ENCODE assay signal across 9 cellular contexts in genomic region chr12:7016958-7017571, GRCh38. TPM values are rescaled to one million over a fixed set of nuclear protein-coding genes. Genes with fewer than 3 reads are reported as not detected.
DNase-seq lines count a peak whose midpoint lies in the region; TF ChIP-seq lines count a peak whose summit lies in the region.
"Had no signal": no experiment of that assay in that cellular context is flagged by ENCODE, and none has a peak within 500 bp of the region (broad histone marks: within the 10 kb centered on the region; RNA-seq: fewer than 3 reads in every experiment).

No MANE protein-coding gene starts in this region.

- CTCF ChIA-PET in AG04449 (lab: Yijun Ruan, JAX): interaction anchor here (1.4 to 5.6 kb wide), 11 partner anchors 9 to 95 kb away, joined by 3 to 27 read pairs (median 6); partner anchors contain the start of genes C1R and C1RL
- CTCF ChIA-PET in RWPE1 (lab: Yijun Ruan, JAX): interaction anchor here (0.6 kb wide), 1 partner anchor 127 kb away, joined by 5 read pairs; no protein-coding TSS in a partner anchor

- H3K4me1 ChIP-seq in muscle layer of duodenum (ENCODE audit: control insufficient read depth in 1 of 2, insufficient read depth in 2 of 2, low read length in 2 of 2): peaks cover 4 to 14% of the 10 kb centered on the region in 2 donors

- TF ChIP-seq CTCF in AG04449 (IDR thresholded peaks at IDR 0.05; ENCODE audit: insufficient read depth, low read length, missing control alignments): no peak
- TF ChIP-seq CTCF in brain microvascular endothelial cell (IDR thresholded peaks at IDR 0.05; ENCODE audit: low read depth, low read length, missing control alignments): no peak
- no peak for TF ChIP-seq CTCF in RWPE1 (conservative IDR thresholded peaks at IDR 0.05; ENCODE audit: low read depth)

- no peak overlapping the region for H3K27ac ChIP-seq in brain microvascular endothelial cell
- H3K27ac ChIP-seq in muscle layer of duodenum (ENCODE audit: low read length): peak overlapping the region; percentile 84
- no peak overlapping the region for H3K27ac ChIP-seq in RWPE1

- in situ Hi-C loops in brain microvascular endothelial cell (cut with HindIII; ENCODE audit: low pct_ligation_motif_present, low sequenced_read_pairs): no loop called here

- DNase-seq in AG04449 (ENCODE audit: low read depth, low spot score): no peak
- peak; percentile 21 for DNase-seq in Jurkat, Clone E6-1 (ENCODE audit: low read depth, low spot score)
- no peak for DNase-seq in brain microvascular endothelial cell
- DNase-seq in NCI-H1105 treated with DMSO at 0.1 percent for 48 hours (lab: John Stamatoyannopoulos, UW): no peak
- DNase-seq in NCI-H2029 treated with DMSO at 0.1 percent for 48 hours (lab: John Stamatoyannopoulos, UW): no peak
- DNase-seq in RWPE1 (ENCODE audit: low spot score): no peak
- DNase-seq in kidney tubule cell (ENCODE audit: low spot score): no peak
- DNase-seq: MV-4-11 had no signal

- POLR2A ChIA-PET in AG04449 (lab: Yijun Ruan, JAX) (no interaction called here), RWPE1 (lab: Yijun Ruan, JAX; ENCODE audit: low non-redundant PET) (no interaction called here)

- H3K4me3 ChIP-seq in AG04449 (ENCODE audit: low read depth, low read length) (peak overlapping the region; percentile 89), brain microvascular endothelial cell (ENCODE audit: low read depth, low read length) (peak overlapping the region; percentile 1), muscle layer of duodenum (ENCODE audit: low read depth in 1 of 2, low read length in 2 of 2) (peak overlapping the region; percentile 85 to 87)
- peak overlapping the region; percentile 82 for H3K4me3 ChIP-seq in Jurkat, Clone E6-1 (ENCODE audit: low read length)

- no peaks in the 10 kb centered on the region for H3K9me3 ChIP-seq in muscle layer of duodenum (ENCODE audit: control insufficient read depth in 1 of 2, low read length in 2 of 2)

- H3K27me3 ChIP-seq in brain microvascular endothelial cell (replicated peaks): no peaks in the 10 kb centered on the region
- no peaks in the 10 kb centered on the region for H3K27me3 ChIP-seq in muscle layer of duodenum (ENCODE audit: low read depth, low read length)

- H3K36me3 ChIP-seq in brain microvascular endothelial cell (replicated peaks): no peaks in the 10 kb centered on the region
- peaks cover 0 to 10% of the 10 kb centered on the region in 2 donors for H3K36me3 ChIP-seq in muscle layer of duodenum (ENCODE audit: control insufficient read depth in 1 of 2, insufficient read depth in 2 of 2, low read length in 2 of 2)

RNA-seq across cellular contexts. Expression of gene LPCAT3, which starts 1.2 kb away (rescaled TPM):
- 25.3 TPM for polyA plus RNA-seq in Jurkat, Clone E6-1 (2012; ENCODE audit: insufficient read depth, insufficient read length)

RNA-seq across cellular contexts. Expression of gene C1S, which starts 43.5 kb away (rescaled TPM):
- polyA plus RNA-seq in Jurkat, Clone E6-1 (2012; ENCODE audit: insufficient read depth, insufficient read length): 1.3 TPM

RNA-seq across cellular contexts. Expression of gene EMG1, which starts 46.4 kb away (rescaled TPM):
- 149 TPM for polyA plus RNA-seq in Jurkat, Clone E6-1 (2012; ENCODE audit: insufficient read depth, insufficient read length)

RNA-seq across cellular contexts. Expression of gene PHB2, which starts 46.6 kb away (rescaled TPM):
- 292 TPM for polyA plus RNA-seq in Jurkat, Clone E6-1 (2012; ENCODE audit: insufficient read depth, insufficient read length)

Comparison
In these comparisons a context has a peak if more than half of its experiments do, and no peak if none do; other contexts are left out.
1. H3K4me3 ChIP-seq: peak in every context shown above with its lines; median percentile 89 in AG04449; 86 in muscle layer of duodenum; 82 in Jurkat, Clone E6-1; 1 in brain microvascular endothelial cell.